8 cellular contexts compared by ENCODE assay signal in the genomic region with DNA sequence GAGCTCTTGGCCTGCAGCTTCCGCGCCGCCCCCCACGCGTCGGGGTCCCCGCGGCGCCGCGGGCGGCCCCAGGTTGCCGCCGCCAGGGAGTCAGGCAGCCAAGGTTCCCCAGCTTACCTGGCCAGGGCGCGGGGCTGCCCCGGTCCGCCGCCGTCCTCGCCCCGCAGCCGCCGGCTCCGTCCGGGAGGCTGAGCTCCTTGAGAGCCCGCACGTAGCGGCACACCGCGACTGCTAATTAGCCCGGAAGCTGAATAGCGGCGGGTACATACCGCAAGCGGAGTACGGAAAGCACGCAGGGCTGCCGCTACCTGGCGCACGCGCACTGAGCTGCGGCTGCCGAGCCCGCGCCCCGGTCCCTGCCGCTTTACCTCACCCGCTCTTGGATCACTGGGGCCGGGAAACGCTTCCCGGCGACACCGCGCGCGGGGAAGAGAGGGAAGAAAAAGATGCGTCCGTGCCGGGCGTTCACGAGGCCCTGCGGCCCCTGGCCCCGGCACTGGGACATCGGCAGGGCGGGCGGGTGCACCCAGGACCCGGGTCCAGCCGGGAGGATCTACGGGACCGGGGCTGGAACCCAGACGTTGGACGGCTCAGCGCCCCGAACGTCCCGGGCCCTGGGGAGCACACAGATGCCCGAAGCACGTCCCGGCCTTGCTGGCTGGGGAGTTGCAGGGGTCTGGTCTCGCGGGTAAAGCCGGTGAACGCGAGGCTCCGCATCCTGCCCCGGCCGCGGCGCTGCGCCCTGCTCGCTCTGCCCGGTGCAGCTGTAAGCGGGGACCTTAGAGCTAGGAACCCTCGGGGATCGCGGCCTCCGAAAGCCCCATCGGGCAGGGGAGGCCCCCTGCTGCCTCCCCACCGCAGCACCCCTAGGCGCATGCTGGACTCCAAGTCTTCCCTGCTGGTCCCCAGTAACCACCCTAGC. TPM values are rescaled to one million over a fixed set of nuclear protein-coding genes. Genes with fewer than 3 reads are reported as not detected.
DNase-seq lines count a peak whose midpoint lies in the region; ATAC-seq and TF ChIP-seq lines count a peak whose summit lies in the region.

A gene with protein sequence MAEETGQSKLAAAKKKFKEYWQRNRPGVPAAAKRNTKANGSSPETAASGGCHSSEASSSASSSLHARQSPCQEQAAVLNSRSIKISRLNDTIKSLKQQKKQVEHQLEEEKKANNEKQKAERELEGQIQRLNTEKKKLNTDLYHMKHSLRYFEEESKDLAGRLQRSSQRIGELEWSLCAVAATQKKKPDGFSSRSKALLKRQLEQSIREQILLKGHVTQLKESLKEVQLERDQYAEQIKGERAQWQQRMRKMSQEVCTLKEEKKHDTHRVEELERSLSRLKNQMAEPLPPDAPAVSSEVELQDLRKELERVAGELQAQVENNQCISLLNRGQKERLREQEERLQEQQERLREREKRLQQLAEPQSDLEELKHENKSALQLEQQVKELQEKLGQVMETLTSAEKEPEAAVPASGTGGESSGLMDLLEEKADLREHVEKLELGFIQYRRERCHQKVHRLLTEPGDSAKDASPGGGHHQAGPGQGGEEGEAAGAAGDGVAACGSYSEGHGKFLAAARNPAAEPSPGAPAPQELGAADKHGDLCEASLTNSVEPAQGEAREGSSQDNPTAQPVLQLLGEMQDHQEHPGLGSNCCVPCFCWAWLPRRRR (minus strand): TSS at position 253 of the 922 bp plus-strand sequence. CDS start 47,739 bp downstream, outside the sequence.

- peaks cover 0 to 5% of the 10 kb centered on the region in 2 donors for H3K36me3 Mint-ChIP-seq in CD4-positive, alpha-beta memory T cell
- no peaks in the 10 kb centered on the region for H3K36me3 Mint-ChIP-seq in naive thymus-derived CD8-positive, alpha-beta T cell

- no peaks in the 10 kb centered on the region for H3K36me3 ChIP-seq in CD4-positive, alpha-beta memory T cell (ENCODE audit: insufficient read depth, low read length)
- H3K36me3 ChIP-seq in fibroblast of lung (ENCODE audit: control insufficient read depth, insufficient read depth, low read length): no peaks in the 10 kb centered on the region

- peak within 1 kb of the TSS; percentile 61 for H3K27ac ChIP-seq in CD4-positive, alpha-beta memory T cell (ENCODE audit: low read depth, low read length)
- peak within 1 kb of the TSS; percentile 20 for H3K27ac ChIP-seq in fibroblast of lung (ENCODE audit: insufficient read depth, low read length)

- H3K4me1 Mint-ChIP-seq in CD4-positive, alpha-beta memory T cell: peaks cover 21 to 44% (median 31%) of the 10 kb centered on the region in 4 donors
- H3K4me1 Mint-ChIP-seq in naive thymus-derived CD8-positive, alpha-beta T cell: peaks cover 20 to 46% (median 38%) of the 10 kb centered on the region in 4 donors

- intact Hi-C loops in CD4-positive, alpha-beta memory T cell (cut with micrococcal nuclease): loop anchor here (1.0 kb wide), 3 partner anchors 240 to 544 kb away; a partner anchor contains a TSS

- H2AFZ ChIP-seq in fibroblast of lung (ENCODE audit: low read length): peak within 1 kb of the TSS; percentile 84

- H3K4me2 ChIP-seq in fibroblast of lung (ENCODE audit: extremely low read depth, insufficient read depth, low read length): peak within 1 kb of the TSS; percentile 94

- peaks cover 0 to 4% of the 10 kb centered on the region in 2 donors for H3K27me3 Mint-ChIP-seq in CD4-positive, alpha-beta memory T cell
- peaks cover 0 to 11% (median 2%) of the 10 kb centered on the region in 5 donors for H3K27me3 Mint-ChIP-seq in naive thymus-derived CD8-positive, alpha-beta T cell

- POLR2A ChIA-PET in CD4-positive, alpha-beta memory T cell (lab: Charles Lee; ENCODE audit: partially characterized antibody): interaction anchor here (0.8 to 3.1 kb wide), 9 partner anchors 68 to 482 kb away, joined by 3 to 32 read pairs (median 8); a partner anchor contains a TSS
- POLR2A ChIA-PET in naive thymus-derived CD8-positive, alpha-beta T cell (lab: Charles Lee): interaction anchor here (0.8 to 1.7 kb wide), 4 partner anchors 69 to 482 kb away, joined by 3 to 4 read pairs (median 4); a partner anchor contains a TSS

- peak within 1 kb of the TSS; percentile 87 to 95 (median 90) for H3K4me3 Mint-ChIP-seq in CD4-positive, alpha-beta memory T cell
- peak within 1 kb of the TSS; percentile 86 to 94 (median 90) for H3K4me3 Mint-ChIP-seq in naive thymus-derived CD8-positive, alpha-beta T cell

- H3K79me2 ChIP-seq in fibroblast of lung (ENCODE audit: control insufficient read depth, insufficient read depth, low read length): no peaks in the 10 kb centered on the region

- peak; percentile 84 to 87 (median 85) for DNase-seq in CD4-positive, alpha-beta memory T cell
- DNase-seq in activated T-cell treated with anti-CD3 and anti-CD28 coated beads, Interleukin-2, amount 50 U/mL, for 48 hours: peak; percentile 80 to 86
- peak; percentile 55 to 59 for DNase-seq in fibroblast of lung (ENCODE audit: low read depth in 2 of 2)
- DNase-seq in naive thymus-derived CD8-positive, alpha-beta T cell: peak; percentile 69 to 88 (median 80)
- peak; percentile 75 for DNase-seq in stimulated activated naive CD4-positive, alpha-beta T cell treated with Interleukin-2 at 50 U/mL for 16 hours (lab: John Stamatoyannopoulos, UW)

- no peak for TF ChIP-seq CTCF in fibroblast of lung (conservative IDR thresholded peaks at IDR 0.05 in 1 of 2, IDR thresholded peaks at IDR 0.05 in 1 of 2; ENCODE audit: low read depth in 1 of 2, low read length in 2 of 2)

- peak within 1 kb of the TSS; percentile 70 to 95 (median 87) for H3K27ac Mint-ChIP-seq in CD4-positive, alpha-beta memory T cell
- H3K27ac Mint-ChIP-seq in naive thymus-derived CD8-positive, alpha-beta T cell: peak within 1 kb of the TSS; percentile 74 to 90 (median 82)

- H3K4me1 ChIP-seq in CD4-positive, alpha-beta memory T cell (ENCODE audit: insufficient read depth, low read length): peaks cover 23% of the 10 kb centered on the region
- H3K4me1 ChIP-seq in fibroblast of lung (ENCODE audit: control insufficient read depth, extremely low read depth, insufficient read depth, low read length): peaks cover 6% of the 10 kb centered on the region

- peak within 1 kb of the TSS; percentile 65 to 74 for H3K4me3 ChIP-seq in CD4-positive, alpha-beta memory T cell (ENCODE audit: low read length in 2 of 2)
- peak within 1 kb of the TSS; percentile 67 to 81 (median 71) for H3K4me3 ChIP-seq in fibroblast of lung (replicated peaks in 1 of 4; ENCODE audit: control extremely low read depth in 1 of 4, insufficient read depth in 1 of 4, low read depth in 3 of 4, low read length in 4 of 4)

- H4K20me1 ChIP-seq in fibroblast of lung (ENCODE audit: control insufficient read depth, extremely low read depth, insufficient read depth, low read length): no peaks in the 10 kb centered on the region

- no peaks in the 10 kb centered on the region for H3K27me3 ChIP-seq in CD4-positive, alpha-beta memory T cell (ENCODE audit: insufficient read depth, low read length)
- H3K27me3 ChIP-seq in fibroblast of lung (ENCODE audit: control insufficient read depth, insufficient read depth, low read length): no peaks in the 10 kb centered on the region

- no peaks in the 10 kb centered on the region for H3K9me3 ChIP-seq in CD4-positive, alpha-beta memory T cell (ENCODE audit: control insufficient read depth in 1 of 2, low read length in 2 of 2)
- no peaks in the 10 kb centered on the region for H3K9me3 ChIP-seq in fibroblast of lung (ENCODE audit: control insufficient read depth, insufficient read depth, low read depth, low read length)

- CTCF ChIA-PET in CD4-positive, alpha-beta memory T cell (lab: Charles Lee; ENCODE audit: partially characterized antibody): interaction anchor here (0.7 to 1.6 kb wide), 7 partner anchors 8 to 543 kb away, joined by 3 to 7 read pairs (median 3); a partner anchor contains a TSS

- no peaks in the 10 kb centered on the region for H3K9me3 Mint-ChIP-seq in CD4-positive, alpha-beta memory T cell
- H3K9me3 Mint-ChIP-seq in naive thymus-derived CD8-positive, alpha-beta T cell: no peaks in the 10 kb centered on the region

- ATAC-seq in GM19438 (IDR thresholded peaks at IDR 0.05; ENCODE audit: low read depth, unreplicated experiment): peak; percentile 57
- ATAC-seq in HG03565 (IDR thresholded peaks at IDR 0.05; ENCODE audit: unreplicated experiment): peak; percentile 63
- ATAC-seq in naive thymus-derived CD8-positive, alpha-beta T cell: peak; percentile 82 to 83

- peak within 1 kb of the TSS; percentile 66 for H3K9ac ChIP-seq in fibroblast of lung (ENCODE audit: insufficient read depth, low read length)

TF ChIP-seq in PFSK-1, 5 proteins besides CTCF, POLR2A, EP300 and RAD21 (continues in another document):
- TF ChIP-seq SIN3A (IDR thresholded peaks at IDR 0.05; ENCODE audit: borderline replicate concordance, insufficient read depth, low read length) (no peak), POLR2AphosphoS5 (IDR thresholded peaks at IDR 0.05; ENCODE audit: low read depth, low read length) (no peak)

RNA-seq across cellular contexts. Expression of the gene that starts here (rescaled TPM):
- 100 to 1,000 TPM; 332 to 340 TPM for total RNA-seq in CD4-positive, alpha-beta memory T cell
- polyA plus RNA-seq in CD4-positive, alpha-beta memory T cell: 1 to 10 TPM; 4.8 to 6.5 TPM
- 18.7 TPM for polyA plus RNA-seq in PFSK-1 (2012; ENCODE audit: insufficient read length, low read depth)
- 14.7 and 19.5 TPM in 2 replicates for total RNA-seq in fibroblast of lung
- polyA plus RNA-seq in fibroblast of lung: 9.4 and 19.6 TPM in 2 replicates
- 5.5 and 11.9 TPM in 2 replicates for polyA plus RNA-seq in fibroblast of lung (2012)
- 0.82 and 4.9 TPM in 2 replicates for polyA minus RNA-seq in fibroblast of lung (ENCODE audit: low replicate concordance)
- total RNA-seq in naive thymus-derived CD8-positive, alpha-beta T cell: 100 to 1,000 TPM; 351 to 378 TPM
- polyA plus RNA-seq in naive thymus-derived CD8-positive, alpha-beta T cell: 1 to 10 TPM; 4.3 to 5.8 (median 4.7) TPM

Comparison
In these comparisons a context has a peak if more than half of its experiments do, and no peak if none do; other contexts are left out.
1. Peak in every context shown above with its lines: DNase-seq, ATAC-seq, H3K4me3 ChIP-seq and H3K27ac ChIP-seq.
2. RNA of the gene that starts here (total RNA-seq): 351 to 378 TPM in naive thymus-derived CD8-positive, alpha-beta T cell and 332 to 340 TPM in CD4-positive, alpha-beta memory T cell; 14.7 to 19.5 TPM in fibroblast of lung; every median in the first group is over 10 times any median in the second.